In the genomic region with DNA sequence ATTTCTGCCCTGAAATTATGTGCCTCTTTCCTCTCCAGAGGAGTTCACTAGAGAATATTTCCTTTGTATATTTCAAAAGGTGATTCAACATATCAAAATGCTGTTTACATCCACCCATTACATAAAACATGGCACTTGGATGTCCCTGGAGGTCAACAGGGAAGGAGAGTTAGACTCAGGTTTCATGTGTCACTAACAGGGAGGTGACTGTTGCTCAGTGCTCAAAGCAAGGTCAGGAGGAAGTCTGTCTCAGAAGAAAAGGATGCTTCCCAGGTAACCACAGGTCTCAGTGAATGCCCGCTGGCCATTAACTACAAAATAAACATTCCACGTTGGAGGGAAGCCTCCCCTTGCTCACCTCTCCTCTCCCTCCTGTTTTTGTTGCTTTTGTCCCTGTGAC, we compare ENCODE assay signal across 19 cellular contexts.
DNase-seq lines count a peak whose midpoint lies in the region; ATAC-seq, FAIRE-seq and TF ChIP-seq lines count a peak whose summit lies in the region.
"Had no signal": no experiment of that assay in that cellular context is flagged by ENCODE, and none has a peak within 500 bp of the region (broad histone marks: within the 10 kb centered on the region; RNA-seq: fewer than 3 reads in every experiment).

No MANE protein-coding gene starts in this region.

- peak; percentile 64 for ATAC-seq in RWPE2 (ENCODE audit: low read depth)
- ATAC-seq: foreskin keratinocyte had no signal

- H3K4me1 ChIP-seq in RWPE2 (ENCODE audit: insufficient read depth, poor library complexity, severe bottlenecking): peaks cover 17% of the 10 kb centered on the region
- H3K4me1 ChIP-seq: ascending aorta, left ventricle myocardium inferior, sigmoid colon had no signal

- peak; percentile 57 for DNase-seq in Caki2 (ENCODE audit: low read depth)
- DNase-seq in HTR-8/SVneo (ENCODE audit: insufficient read length, low spot score): peak; percentile 29
- DNase-seq in RWPE2 (ENCODE audit: low spot score): no peak
- DNase-seq in kidney tubule cell (ENCODE audit: low spot score): peak; percentile 96
- no peak for DNase-seq in NCI-H1092 (lab: John Stamatoyannopoulos, UW)
- DNase-seq in stimulated activated naive CD4-positive, alpha-beta T cell treated with Interleukin-2 at 50 U/mL for 16 hours (lab: John Stamatoyannopoulos, UW): no peak
- DNase-seq in CD1c-positive myeloid dendritic cell (ENCODE audit: extremely low spot score): no peak
- no peak for DNase-seq in NCI-H446 treated with DMSO at 0.1 percent for 48 hours (lab: John Stamatoyannopoulos, UW)
- DNase-seq: activated naive CD4-positive, alpha-beta T cell; GF-D8; GOT3; left ventricle myocardium inferior; NCI-H187; NCI-H526 treated with DMSO at 0.1 percent for 48 hours; sigmoid colon had no signal

- no peak overlapping the region for H3K4me3 ChIP-seq in RWPE2 (ENCODE audit: severe bottlenecking)
- H3K4me3 ChIP-seq: ascending aorta, left ventricle myocardium inferior, sigmoid colon had no signal

- no peak overlapping the region for H3K27ac ChIP-seq in RWPE2 (ENCODE audit: poor library complexity, severe bottlenecking)
- H3K27ac ChIP-seq: ascending aorta, foreskin keratinocyte, HL-60, left ventricle myocardium inferior, sigmoid colon had no signal

- H3K27me3 ChIP-seq in RWPE2 (ENCODE audit: insufficient read depth, poor library complexity, severe bottlenecking): no peaks in the 10 kb centered on the region
- H3K27me3 ChIP-seq: ascending aorta, foreskin keratinocyte, sigmoid colon had no signal

- H3K9me3 ChIP-seq in RWPE2 (ENCODE audit: severe bottlenecking): peaks cover 2% of the 10 kb centered on the region
- H3K9me3 ChIP-seq: ascending aorta, left ventricle myocardium inferior, sigmoid colon had no signal

- H3K36me3 ChIP-seq in RWPE2 (ENCODE audit: low read depth): no peaks in the 10 kb centered on the region
- H3K36me3 ChIP-seq: ascending aorta, left ventricle myocardium inferior, sigmoid colon had no signal

- TF ChIP-seq CTCF in RWPE2 (IDR thresholded peaks at IDR 0.05; ENCODE audit: poor library complexity, severe bottlenecking): no peak

- FAIRE-seq in HTR-8/SVneo (lab: Jason Lieb, UNC): peak; percentile 13
- FAIRE-seq: GM12892 had no signal

- in situ Hi-C loops in Caki2 (cut with HindIII; ENCODE audit: low pct_unique_long_range_greater_than_20kb, low sequenced_read_pairs): no loop called here

Comparison
In these comparisons a context has a peak if more than half of its experiments do, and no peak if none do; other contexts are left out.
1. DNase-seq: peak in Caki2 (single experiment), HTR-8/SVneo (single experiment) and kidney tubule cell (single experiment); none in RWPE2 (single experiment), NCI-H1092 (single experiment), stimulated activated naive CD4-positive, alpha-beta T cell treated with Interleukin-2 at 50 U/mL for 16 hours (single experiment), CD1c-positive myeloid dendritic cell (single experiment) and NCI-H446 treated with DMSO at 0.1 percent for 48 hours (single experiment).